In the genomic region with DNA sequence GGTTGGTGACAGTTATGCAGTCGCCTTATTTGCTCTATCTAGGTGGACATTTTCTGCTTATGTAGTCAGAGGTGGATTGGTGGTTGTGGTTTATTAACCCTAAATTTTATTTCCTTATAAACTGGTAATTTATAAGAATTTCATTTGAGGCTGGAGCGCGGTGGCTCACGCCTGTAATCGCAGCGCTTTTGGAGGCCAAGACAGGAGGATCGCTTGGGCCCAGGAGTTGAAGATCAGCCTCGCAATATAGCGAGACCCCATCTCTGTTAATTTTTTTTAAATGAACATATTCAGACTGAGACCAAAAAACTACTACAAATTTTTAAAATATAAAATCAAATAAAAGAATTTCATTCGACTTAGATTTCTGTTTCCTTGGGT, we compare ENCODE assay signal across 8 cellular contexts. TPM values are rescaled to one million over a fixed set of nuclear protein-coding genes. Genes with fewer than 3 reads are reported as not detected.
DNase-seq lines count a peak whose midpoint lies in the region; ATAC-seq and TF ChIP-seq lines count a peak whose summit lies in the region.

No MANE protein-coding gene starts in this region.

- peak overlapping the region; percentile 96 to 100 (median 97) for H3K4me3 Mint-ChIP-seq in nephron

- H3K79me2 ChIP-seq in MM.1S (ENCODE audit: low read length), result peaks cover 22% of the 10 kb centered on the region

- peaks cover 58% of the 10 kb centered on the region for H3K36me3 Mint-ChIP-seq in nephron (ENCODE audit: low read depth)

- POLR2A ChIA-PET in BJ (lab: Charles Lee), result no interaction called here

- H3K4me1 Mint-ChIP-seq in nephron, result peaks cover 11% of the 10 kb centered on the region

- DNase-seq in BJ (ENCODE audit: low read depth) (no peak), MM.1S (no peak), NCI-H510A (lab: John Stamatoyannopoulos, UW) (no peak), D341Med (ENCODE audit: low spot score) (no peak), NCI-H1092 treated with DMSO at 0.1 percent for 48 hours (lab: John Stamatoyannopoulos, UW) (no peak)

- H3K9me2 ChIP-seq in MM.1S (replicated peaks; ENCODE audit: insufficient read depth, low read length), result no peaks in the 10 kb centered on the region

- ATAC-seq in HG02642 (IDR thresholded peaks at IDR 0.05; ENCODE audit: poor library complexity, unreplicated experiment), result no peak

- H3K36me3 ChIP-seq in BJ (ENCODE audit: control insufficient read depth, insufficient read depth, low read length) (peaks cover 1% of the 10 kb centered on the region; the same call in 1 of the 2 replicates), MM.1S (replicated peaks; ENCODE audit: insufficient read depth, low read length) (no peaks in the 10 kb centered on the region), ectodermal cell (ENCODE audit: control insufficient read depth, insufficient read depth, low read length) (peaks cover 8% of the 10 kb centered on the region)

- H3K27me3 ChIP-seq in BJ (ENCODE audit: control insufficient read depth, insufficient read depth, low read length) (no peaks in the 10 kb centered on the region), MM.1S (replicated peaks; ENCODE audit: insufficient read depth, low read length) (no peaks in the 10 kb centered on the region), ectodermal cell (ENCODE audit: control insufficient read depth, insufficient read depth, low read length, poor library complexity, severe bottlenecking) (no peaks in the 10 kb centered on the region)

- no peaks in the 10 kb centered on the region for H4K20me1 ChIP-seq in MM.1S (ENCODE audit: insufficient read depth, low read length)

- H3K4me1 ChIP-seq in MM.1S (ENCODE audit: low read length) (no peaks in the 10 kb centered on the region), ectodermal cell (ENCODE audit: control insufficient read depth, insufficient read depth, low read length) (no peaks in the 10 kb centered on the region)

- H3K4me3 ChIP-seq in BJ (ENCODE audit: low read depth, low read length), result peak overlapping the region; percentile 83
- peak overlapping the region; percentile 91 for H3K4me3 ChIP-seq in MM.1S (ENCODE audit: low read length)
- peak overlapping the region; percentile 74 for H3K4me3 ChIP-seq in ectodermal cell (ENCODE audit: insufficient read depth, low read depth, low read length)

- peak overlapping the region; percentile 92 to 99 (median 95) for H3K27ac Mint-ChIP-seq in nephron

- no peak for TF ChIP-seq CTCF in BJ (IDR thresholded peaks at IDR 0.05; ENCODE audit: insufficient read depth, low read depth, low read length)
- no peak for TF ChIP-seq CTCF in MM.1S (IDR thresholded peaks at IDR 0.05; ENCODE audit: low read length)
- no peak for TF ChIP-seq CTCF in nephron (IDR thresholded peaks at IDR 0.05; ENCODE audit: unreplicated experiment in 3 of 3)

- H3K9ac ChIP-seq in MM.1S (ENCODE audit: low read length), result peak overlapping the region; percentile 93

- CTCF ChIA-PET in BJ (lab: Yijun Ruan, JAX), result no interaction called here

- 55 to 61% methylated on average over 10 of the region's 10 CpGs for WGBS in ectodermal cell, 2 experiments

- H3K27me3 Mint-ChIP-seq in nephron (ENCODE audit: low read depth), result no peaks in the 10 kb centered on the region

- H3F3A ChIP-seq in MM.1S (ENCODE audit: insufficient read depth, low read length), result no peaks in the 10 kb centered on the region

- H3K9me3 ChIP-seq in MM.1S (replicated peaks; ENCODE audit: insufficient read depth, low read length), result no peaks in the 10 kb centered on the region
- H3K9me3 ChIP-seq in ectodermal cell (ENCODE audit: control insufficient read depth, low read length), result no peaks in the 10 kb centered on the region

- H2AFZ ChIP-seq in MM.1S (ENCODE audit: low read length), result peak overlapping the region; percentile 85; the same call in 1 of the 2 replicates

- H3K27ac ChIP-seq in MM.1S (ENCODE audit: low read length) (no peak overlapping the region), ectodermal cell (ENCODE audit: insufficient read depth, low read depth, low read length, poor library complexity, severe bottlenecking) (peak overlapping the region; percentile 98)

- H3K9me3 Mint-ChIP-seq in nephron, result peaks cover 35% of the 10 kb centered on the region

- H3K4me2 ChIP-seq in MM.1S (ENCODE audit: low read depth, low read length), result peak overlapping the region; percentile 80

RNA-seq across cellular contexts. Expression of gene ZNF627, which starts 0.8 kb away (rescaled TPM):
- polyA plus RNA-seq in BJ (2011; rRNA removed), result 5.8 and 9.5 TPM in 2 replicates
- 7.5 and 10.2 TPM in 2 replicates for polyA minus RNA-seq in BJ (2011; rRNA and poly(A)+ RNA removed)
- polyA plus RNA-seq in ectodermal cell (2013, experiment 1 of 4), result 25.0 TPM
- 26.9 TPM for polyA plus RNA-seq in ectodermal cell (2013, experiment 2 of 4)
- 22.4 TPM for polyA plus RNA-seq in ectodermal cell (2013, experiment 3 of 4)
- polyA plus RNA-seq in ectodermal cell (2013, experiment 4 of 4), result 25.0 TPM

RNA-seq across cellular contexts. Expression of gene ACP5, which starts 20.6 kb away (rescaled TPM):
- polyA plus RNA-seq in BJ (2011; rRNA removed), result 2.0 and 2.6 TPM in 2 replicates
- 0.46 and 0.81 TPM in 2 replicates for polyA minus RNA-seq in BJ (2011; rRNA and poly(A)+ RNA removed)
- 1.2 TPM for polyA plus RNA-seq in ectodermal cell (2013, experiment 1 of 4)
- polyA plus RNA-seq in ectodermal cell (2013, experiment 2 of 4), result 0.55 TPM
- 0.75 TPM for polyA plus RNA-seq in ectodermal cell (2013, experiment 3 of 4)
- polyA plus RNA-seq in ectodermal cell (2013, experiment 4 of 4), result 0.45 TPM

RNA-seq across cellular contexts. Expression of gene ELOF1, which starts 39.1 kb away (rescaled TPM):
- 70.7 and 83.9 TPM in 2 replicates for polyA plus RNA-seq in BJ (2011; rRNA removed)
- polyA minus RNA-seq in BJ (2011; rRNA and poly(A)+ RNA removed), result 34.2 and 50.2 TPM in 2 replicates
- 56.5 TPM for polyA plus RNA-seq in ectodermal cell (2013, experiment 1 of 4)
- 59.9 TPM for polyA plus RNA-seq in ectodermal cell (2013, experiment 2 of 4)
- polyA plus RNA-seq in ectodermal cell (2013, experiment 3 of 4), result 46.9 TPM
- 55.0 TPM for polyA plus RNA-seq in ectodermal cell (2013, experiment 4 of 4)

RNA-seq across cellular contexts. Expression of gene CNN1, which starts 59.4 kb away (rescaled TPM):
- polyA plus RNA-seq in BJ (2011; rRNA removed), result 227 and 267 TPM in 2 replicates
- polyA minus RNA-seq in BJ (2011; rRNA and poly(A)+ RNA removed), result 49.6 and 65.5 TPM in 2 replicates
- 25.0 TPM for polyA plus RNA-seq in ectodermal cell (2013, experiment 1 of 4)
- 23.7 TPM for polyA plus RNA-seq in ectodermal cell (2013, experiment 2 of 4)
- polyA plus RNA-seq in ectodermal cell (2013, experiment 3 of 4), result 19.1 TPM
- polyA plus RNA-seq in ectodermal cell (2013, experiment 4 of 4), result 19.8 TPM
